8 cellular contexts compared by ENCODE assay signal in genomic region chr5:159965031-159965837, GRCh38. TPM values are rescaled to one million over a fixed set of nuclear protein-coding genes. Genes with fewer than 3 reads are reported as not detected.
DNase-seq lines count a peak whose midpoint lies in the region; ATAC-seq and TF ChIP-seq lines count a peak whose summit lies in the region.

No MANE protein-coding gene starts in this region.

- in situ Hi-C loops in astrocyte of the spinal cord (cut with HindIII; ENCODE audit: low sequenced_read_pairs) = no loop called here

- no peaks in the 10 kb centered on the region for H3K36me3 Mint-ChIP-seq in activated CD4-positive, alpha-beta T cell treated with anti-CD3 and anti-CD28 coated beads, Interleukin-2, amount 10 ng/mL, durations not matched to agents 7 days and 5 days (ENCODE audit: low read depth)

- CTCF ChIA-PET in activated CD4-positive, alpha-beta T cell treated with anti-CD3 and anti-CD28 coated beads, Interleukin-2, amount 10 ng/mL, durations not matched to agents 7 days and 5 days (lab: Charles Lee) = no interaction called here

- peak; percentile 81 for TF ChIP-seq CTCF in astrocyte of the spinal cord (IDR thresholded peaks at IDR 0.05; ENCODE audit: low read depth, low read length)

- H3K9me3 Mint-ChIP-seq in activated CD4-positive, alpha-beta T cell treated with anti-CD3 and anti-CD28 coated beads, Interleukin-2, amount 10 ng/mL, durations not matched to agents 7 days and 5 days = no peaks in the 10 kb centered on the region

- H3K4me1 Mint-ChIP-seq in activated CD4-positive, alpha-beta T cell treated with anti-CD3 and anti-CD28 coated beads, Interleukin-2, amount 10 ng/mL, durations not matched to agents 7 days and 5 days = no peaks in the 10 kb centered on the region

- H3K27me3 Mint-ChIP-seq in activated CD4-positive, alpha-beta T cell treated with anti-CD3 and anti-CD28 coated beads, Interleukin-2, amount 10 ng/mL, durations not matched to agents 7 days and 5 days = peaks cover 24% of the 10 kb centered on the region

- no peak for ATAC-seq in HG03139 (IDR thresholded peaks at IDR 0.05; ENCODE audit: unreplicated experiment)

- no peak overlapping the region for H3K4me3 ChIP-seq in astrocyte of the spinal cord (ENCODE audit: low read depth, low read length)

- POLR2A ChIA-PET in activated CD4-positive, alpha-beta T cell treated with anti-CD3 and anti-CD28 coated beads, Interleukin-2, amount 10 ng/mL, durations not matched to agents 7 days and 5 days (lab: Charles Lee) = interaction anchor here (0.6 kb wide), 1 partner anchor 1270 kb away, joined by 3 read pairs; no protein-coding TSS in a partner anchor

- H3K4me3 Mint-ChIP-seq in activated CD4-positive, alpha-beta T cell treated with anti-CD3 and anti-CD28 coated beads, Interleukin-2, amount 10 ng/mL, durations not matched to agents 7 days and 5 days = no peak overlapping the region

- no peak overlapping the region for H3K27ac Mint-ChIP-seq in activated CD4-positive, alpha-beta T cell treated with anti-CD3 and anti-CD28 coated beads, Interleukin-2, amount 10 ng/mL, durations not matched to agents 7 days and 5 days

- peak; percentile 11 for DNase-seq in activated CD4-positive, alpha-beta T cell treated with anti-CD3 and anti-CD28 coated beads, Interleukin-2, amount 10 ng/mL, durations not matched to agents 7 days and 5 days
- no peak for DNase-seq in activated CD4-positive, alpha-beta T cell treated with anti-CD3 and anti-CD28 coated beads, Interleukin-2, amount 50 U/mL, for 4 hours
- DNase-seq in NCI-H748 treated with DMSO at 0.1 percent for 48 hours (lab: John Stamatoyannopoulos, UW) (peak; percentile 8), astrocyte of the spinal cord (ENCODE audit: low read depth, low spot score) (peak; percentile 72), iPS-NIHi11 (ENCODE audit: low spot score) (peak; percentile 75), inferior parietal cortex (ENCODE audit: extremely low spot score) (no peak)
- peak; percentile 15 to 30 for DNase-seq in stimulated activated CD4-positive, alpha-beta T cell treated with anti-CD3 and anti-CD28 coated beads, Interleukin-2, amount 100 ng/mL, for 48 hours

RNA-seq across cellular contexts. Expression of gene TTC1, which starts 43.7 kb away (rescaled TPM):
- 10 to 100 TPM; 46.9 to 57.2 TPM for total RNA-seq in activated CD4-positive, alpha-beta T cell treated with anti-CD3 and anti-CD28 coated beads, Interleukin-2, amount 10 ng/mL, durations not matched to agents 7 days and 5 days

RNA-seq across cellular contexts. Expression of gene ADRA1B, which starts 49.0 kb away (rescaled TPM):
- total RNA-seq in activated CD4-positive, alpha-beta T cell treated with anti-CD3 and anti-CD28 coated beads, Interleukin-2, amount 10 ng/mL, durations not matched to agents 7 days and 5 days = not detected

Comparison
In these comparisons a context has a peak if more than half of its experiments do, and no peak if none do; other contexts are left out.
1. DNase-seq: peak in activated CD4-positive, alpha-beta T cell treated with anti-CD3 and anti-CD28 coated beads, Interleukin-2, amount 10 ng/mL, durations not matched to agents 7 days and 5 days (single experiment), NCI-H748 treated with DMSO at 0.1 percent for 48 hours (single experiment), astrocyte of the spinal cord (single experiment), iPS-NIHi11 (single experiment) and stimulated activated CD4-positive, alpha-beta T cell treated with anti-CD3 and anti-CD28 coated beads, Interleukin-2, amount 100 ng/mL, for 48 hours (2 of 2); none in activated CD4-positive, alpha-beta T cell treated with anti-CD3 and anti-CD28 coated beads, Interleukin-2, amount 50 U/mL, for 4 hours (0 of 2) and inferior parietal cortex (single experiment).